Comparison of ENCODE assay signal across 8 cellular contexts in the genomic region with DNA sequence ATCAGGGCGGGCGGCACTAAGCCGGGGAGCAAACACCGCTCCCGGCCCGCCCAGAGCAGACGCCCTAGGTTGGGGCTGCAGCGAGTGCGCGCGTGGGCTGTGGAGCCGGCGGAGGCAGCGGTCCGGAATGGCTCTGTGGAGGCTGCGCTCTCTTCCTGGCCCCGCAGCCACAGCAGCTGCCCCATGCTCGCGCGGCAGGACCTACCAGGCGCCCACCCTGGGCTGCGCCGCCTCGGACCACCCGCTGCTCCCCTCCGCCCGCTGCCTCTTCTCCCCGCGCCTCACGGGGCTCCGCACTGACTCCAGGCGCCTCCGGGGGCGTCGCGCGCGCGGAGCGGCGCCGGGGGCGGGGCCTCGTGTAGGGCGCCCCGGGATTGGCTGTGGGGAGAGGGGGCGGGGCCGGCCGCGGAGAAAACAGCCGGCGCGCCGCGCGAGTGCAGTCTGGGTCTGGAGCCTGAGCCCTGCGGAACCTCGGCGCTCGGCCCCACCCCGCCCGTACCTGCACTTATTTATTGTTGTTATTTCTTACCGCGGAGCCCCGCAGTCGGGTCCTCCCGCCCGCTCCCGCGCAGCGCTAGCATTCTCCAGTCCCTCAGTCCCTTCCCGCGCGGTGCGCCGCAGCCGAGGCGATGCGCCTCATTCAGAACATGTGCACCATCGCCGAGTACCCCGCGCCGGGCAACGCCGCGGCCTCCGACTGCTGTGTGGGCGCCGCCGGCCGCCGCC. TPM values are rescaled to one million over a fixed set of nuclear protein-coding genes. Genes with fewer than 3 reads are reported as not detected.
DNase-seq lines count a peak whose midpoint lies in the region; ATAC-seq and TF ChIP-seq lines count a peak whose summit lies in the region.

A gene with protein sequence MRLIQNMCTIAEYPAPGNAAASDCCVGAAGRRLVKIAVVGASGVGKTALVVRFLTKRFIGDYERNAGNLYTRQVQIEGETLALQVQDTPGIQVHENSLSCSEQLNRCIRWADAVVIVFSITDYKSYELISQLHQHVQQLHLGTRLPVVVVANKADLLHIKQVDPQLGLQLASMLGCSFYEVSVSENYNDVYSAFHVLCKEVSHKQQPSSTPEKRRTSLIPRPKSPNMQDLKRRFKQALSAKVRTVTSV (plus strand): TSS at position 439 of the 726 bp plus-strand sequence. CDS start 191 bp downstream, at position 630.

- H3K9ac ChIP-seq in mucosa of stomach (ENCODE audit: low read length) = peak within 1 kb of the TSS; percentile 36

- H3K36me3 Mint-ChIP-seq in CD14-positive monocyte = peaks cover 0 to 6% of the 10 kb centered on the region in 2 donors

- intact Hi-C loops in CD14-positive monocyte (cut with micrococcal nuclease) = loop anchor here in 1 of 2 donors (5.0 kb wide), 1 partner anchor 150 kb away; no protein-coding TSS in a partner anchor

- DNase-seq in CD14-positive monocyte (ENCODE audit: low spot score) (peak; percentile 67), NOMO-1 (lab: John Stamatoyannopoulos, UW; ENCODE audit: unreplicated experiment in 2 of 2) (peak; percentile 66 to 87), activated T-cell treated with anti-CD3 and anti-CD28 coated beads for 4 hours (peak; percentile 82), erythroblast (lab: John Stamatoyannopoulos, UW) (peak; percentile 81 to 88)
- DNase-seq in stimulated activated CD8-positive, alpha-beta memory T cell treated with anti-CD3 and anti-CD28 coated beads, Interleukin-4, amount 100 ng/mL, for 24 hours (ENCODE audit: low read depth) = peak; percentile 75

- H3K4me1 ChIP-seq in mucosa of stomach (ENCODE audit: control insufficient read depth, insufficient read depth, low read length) = peaks cover 24% of the 10 kb centered on the region

- peak; percentile 99 for ATAC-seq in GM19395 (IDR thresholded peaks at IDR 0.05; ENCODE audit: unreplicated experiment)
- ATAC-seq in HG03520 (IDR thresholded peaks at IDR 0.05; ENCODE audit: unreplicated experiment) = peak; percentile 98

- H3K4me3 Mint-ChIP-seq in CD14-positive monocyte = peak within 1 kb of the TSS; percentile 80 to 90

- H3K27me3 ChIP-seq in mucosa of stomach (ENCODE audit: control insufficient read depth, insufficient read depth, low read length) = no peaks in the 10 kb centered on the region

- peak; percentile 41 for TF ChIP-seq CTCF in CD14-positive monocyte (IDR thresholded peaks at IDR 0.05)

- no peaks in the 10 kb centered on the region for H3K36me3 ChIP-seq in mucosa of stomach (ENCODE audit: control insufficient read depth, insufficient read depth, low read length)

- peak within 1 kb of the TSS; percentile 23 for H3K4me3 ChIP-seq in mucosa of stomach (ENCODE audit: low read length)

- peak within 1 kb of the TSS in 2 of 7 donors; percentile 35 to 78 for H3K27ac Mint-ChIP-seq in CD14-positive monocyte

- peaks cover 32 to 35% (median 35%) of the 10 kb centered on the region in 3 donors for H3K27me3 Mint-ChIP-seq in CD14-positive monocyte (ENCODE audit: low read depth in 3 of 3)

- H3K9me3 Mint-ChIP-seq in CD14-positive monocyte = peaks cover 0 to 23% (median 16%) of the 10 kb centered on the region in 7 donors

- H3K4me1 Mint-ChIP-seq in CD14-positive monocyte = peaks cover 6% of the 10 kb centered on the region

- H3K9me3 ChIP-seq in mucosa of stomach (ENCODE audit: control insufficient read depth, low read length) = no peaks in the 10 kb centered on the region

- no peak for TF ChIP-seq POLR2A in erythroblast (IDR thresholded peaks at IDR 0.05; ENCODE audit: low read length)

RNA-seq across cellular contexts. Expression of the gene that starts here (rescaled TPM):
- polyA plus RNA-seq in CD14-positive monocyte = not detected

Comparison
In these comparisons a context has a peak if more than half of its experiments do, and no peak if none do; other contexts are left out.
1. Peak in every context shown above with its lines: DNase-seq, ATAC-seq and H3K4me3 ChIP-seq.
2. Peak in DNase-seq in CD14-positive monocyte; RNA of the gene not detected or under 1 TPM.